17 cellular contexts compared by ENCODE assay signal in genomic region chr7:118109607-118110006, GRCh38.
DNase-seq lines count a peak whose midpoint lies in the region; ATAC-seq lines count a peak whose summit lies in the region.
"Had no signal": no experiment of that assay in that cellular context is flagged by ENCODE, and none has a peak within 500 bp of the region (broad histone marks: within the 10 kb centered on the region; RNA-seq: fewer than 3 reads in every experiment).

No MANE protein-coding gene starts in this region.

- DNase-seq in Daoy (ENCODE audit: low read depth) (peak; percentile 82), NCI-H2029 (lab: John Stamatoyannopoulos, UW) (peak; percentile 82), RKO (ENCODE audit: low spot score) (peak; percentile 61), left colon (no peak), anterior cingulate cortex (lab: John Stamatoyannopoulos, UW) (no peak)
- DNase-seq in activated T-cell treated with anti-CD3 and anti-CD28 coated beads, Interleukin-2, amount 50 U/mL, for 24 hours: no peak
- DNase-seq: activated CD4-positive, alpha-beta memory T cell treated with anti-CD3 and anti-CD28 coated beads for 36 hours; cerebellar nuclear complex; DMS79 treated with DMSO at 0.1 percent for 48 hours; foreskin melanocyte; GOT3; NCI-H446; Peyer's patch had no signal

- peaks cover 7% of the 10 kb centered on the region for H3K9me3 Mint-ChIP-seq in activated T-cell treated with anti-CD3 and anti-CD28 coated beads, Interleukin-2, amount 50 U/mL, for 24 hours
- H3K9me3 Mint-ChIP-seq: memory B cell had no signal

- no peak overlapping the region for H3K27ac Mint-ChIP-seq in activated T-cell treated with anti-CD3 and anti-CD28 coated beads, Interleukin-2, amount 50 U/mL, for 24 hours
- H3K27ac Mint-ChIP-seq: activated CD4-positive, alpha-beta memory T cell treated with anti-CD3 and anti-CD28 coated beads for 36 hours; memory B cell had no signal

- ATAC-seq in left colon (peak; percentile 28), GM18517 (IDR thresholded peaks at IDR 0.05; ENCODE audit: unreplicated experiment) (no peak), HG02973 (IDR thresholded peaks at IDR 0.05; ENCODE audit: unreplicated experiment) (no peak)

- peaks cover 12% of the 10 kb centered on the region for H3K27me3 Mint-ChIP-seq in activated T-cell treated with anti-CD3 and anti-CD28 coated beads, Interleukin-2, amount 50 U/mL, for 24 hours
- H3K27me3 Mint-ChIP-seq: memory B cell had no signal

- no peaks in the 10 kb centered on the region for H3K4me1 Mint-ChIP-seq in activated T-cell treated with anti-CD3 and anti-CD28 coated beads, Interleukin-2, amount 50 U/mL, for 24 hours (ENCODE audit: low read depth)
- H3K4me1 Mint-ChIP-seq: memory B cell, neural crest cell had no signal

- intact Hi-C loops in left colon (cut with DNase I, micrococcal nuclease): loop anchor here in 1 of 2 donors (10.0 kb wide), 1 partner anchor 365 kb away; no protein-coding TSS in a partner anchor

- H3K4me3 Mint-ChIP-seq in activated T-cell treated with anti-CD3 and anti-CD28 coated beads, Interleukin-2, amount 50 U/mL, for 24 hours: no peak overlapping the region
- H3K4me3 Mint-ChIP-seq: activated CD4-positive, alpha-beta memory T cell treated with anti-CD3 and anti-CD28 coated beads for 36 hours; memory B cell; neural crest cell had no signal

- no peaks in the 10 kb centered on the region for H3K36me3 Mint-ChIP-seq in activated T-cell treated with anti-CD3 and anti-CD28 coated beads, Interleukin-2, amount 50 U/mL, for 24 hours (ENCODE audit: low read depth)
- H3K36me3 Mint-ChIP-seq: activated CD4-positive, alpha-beta memory T cell treated with anti-CD3 and anti-CD28 coated beads for 36 hours; memory B cell had no signal

Comparison
In these comparisons a context has a peak if more than half of its experiments do, and no peak if none do; other contexts are left out.
1. DNase-seq: peak in Daoy (single experiment), NCI-H2029 (single experiment) and RKO (single experiment); none in left colon (0 of 2), anterior cingulate cortex (0 of 58) and activated T-cell treated with anti-CD3 and anti-CD28 coated beads, Interleukin-2, amount 50 U/mL, for 24 hours (single experiment).